In the genomic region with DNA sequence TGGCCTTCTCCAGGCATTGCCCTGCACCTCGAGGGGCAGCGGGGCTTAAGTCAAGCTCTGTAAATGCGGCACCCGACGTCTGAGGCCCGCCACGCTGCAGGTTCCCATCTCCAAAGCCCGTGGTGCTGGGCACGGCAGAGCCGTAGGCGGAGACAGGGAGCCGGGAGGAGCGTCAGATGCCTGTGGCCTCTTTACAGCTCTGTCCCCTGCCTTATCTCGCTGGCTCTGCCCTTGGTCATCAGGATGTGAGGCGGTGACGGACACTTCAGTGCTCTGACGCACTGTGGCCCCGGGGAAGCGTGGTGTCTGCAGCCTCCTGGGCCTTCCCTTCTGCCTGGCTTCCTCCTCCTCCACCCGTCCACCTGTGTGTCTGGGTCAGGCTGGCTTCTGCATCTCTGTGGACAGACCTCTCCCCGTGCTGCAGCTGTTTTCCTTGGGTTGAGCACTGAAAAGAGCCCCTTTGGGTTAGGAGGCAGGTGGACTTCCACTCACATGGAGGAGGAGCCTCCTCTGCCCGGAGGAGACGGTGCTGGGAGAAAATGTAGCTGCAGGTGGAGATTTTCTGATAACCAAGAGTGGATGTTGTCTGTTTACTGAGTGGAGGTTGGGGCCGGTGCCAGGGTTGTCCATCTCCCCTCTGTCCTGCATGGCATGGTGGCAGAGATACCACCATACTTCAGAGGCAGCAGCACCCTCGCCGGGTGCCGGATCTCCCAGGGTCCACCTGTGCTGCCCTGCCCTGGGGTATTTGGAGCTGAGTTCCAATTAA, we compare ENCODE assay signal across 16 cellular contexts. TPM values are rescaled to one million over a fixed set of nuclear protein-coding genes. Genes with fewer than 3 reads are reported as not detected.
A peak's percentile ranks its signal among the peaks of the same experiment; 100 is the strongest.
DNase-seq lines count a peak whose midpoint lies in the region; ATAC-seq and TF ChIP-seq lines count a peak whose summit lies in the region.
"Had no signal": no experiment of that assay in that cellular context is flagged by ENCODE, and none has a peak within 500 bp of the region (broad histone marks: within the 10 kb centered on the region; RNA-seq: fewer than 3 reads in every experiment).

No MANE protein-coding gene starts in this region.

- H3K27ac ChIP-seq in adrenal gland: peak overlapping the region in 3 of 5 donors; percentile 17 to 81 (median 68)
- H3K27ac ChIP-seq in substantia nigra (ENCODE audit: low read depth, low read length, poor library complexity, severe bottlenecking): peak overlapping the region; percentile 58
- H3K27ac ChIP-seq in prostate gland: no peak overlapping the region
- H3K27ac ChIP-seq: neural progenitor cell, thoracic aorta had no signal

- TF ChIP-seq POLR2A in adrenal gland (IDR thresholded peaks at IDR 0.05): peak; percentile 51 to 88
- TF ChIP-seq POLR2A in prostate gland (IDR thresholded peaks at IDR 0.05): no peak

- no peak overlapping the region for H3K4me3 ChIP-seq in adrenal gland
- no peak overlapping the region for H3K4me3 ChIP-seq in prostate gland
- H3K4me3 ChIP-seq: neural progenitor cell, thoracic aorta had no signal

- DNase-seq in M059J (ENCODE audit: low read depth) (peak; percentile 3), adrenal gland (peak in 6 of 7 donors; percentile 30 to 93 (median 56)), left colon (peak; percentile 63 to 69), substantia nigra (lab: John Stamatoyannopoulos, UW) (peak in 1 of 49 donors; percentile 57), prostate gland (ENCODE audit: low spot score) (no peak), HPDE6-E6E7 (ENCODE audit: extremely low spot score) (no peak)
- DNase-seq in activated CD4-positive, alpha-beta T cell treated with anti-CD3 and anti-CD28 coated beads, Interleukin-2, amount 50 U/mL, for 48 hours: no peak
- DNase-seq: activated CD4-positive, alpha-beta T cell treated with anti-CD3 and anti-CD28 coated beads for 48 hours; activated naive CD4-positive, alpha-beta T cell treated with anti-CD3 and anti-CD28 coated beads, Interleukin-2, amount 50 U/mL, for 16 hours; C1 segment of cervical spinal cord; effector memory CD8-positive, alpha-beta T cell; MV-4-11; retina; SIG-M5 had no signal

- peak; percentile 73 for ATAC-seq in left colon
- ATAC-seq: effector memory CD8-positive, alpha-beta T cell had no signal

- WGBS in adrenal gland, 4 donors: 56 to 60% (median 57%) methylated on average over 10 to 27 of the region's 27 CpGs
- 79% methylated on average over 27 of the region's 27 CpGs for WGBS in prostate gland

- intact Hi-C loops in adrenal gland (cut with DNase I): no loop called here
- intact Hi-C loops in left colon (cut with DNase I, micrococcal nuclease): no loop called here
- intact Hi-C loops in prostate gland (cut with DNase I): no loop called here

- H3K4me1 ChIP-seq in adrenal gland (replicated peaks in 1 of 2) (no peaks in the 10 kb centered on the region), prostate gland (replicated peaks) (peaks cover 2% of the 10 kb centered on the region)

- H3K9me3 ChIP-seq in adrenal gland (replicated peaks in 1 of 3) (no peaks in the 10 kb centered on the region), prostate gland (no peaks in the 10 kb centered on the region)
- H3K9me3 ChIP-seq: thoracic aorta had no signal

- H3K36me3 ChIP-seq in adrenal gland (replicated peaks in 1 of 2) (no peaks in the 10 kb centered on the region), prostate gland (no peaks in the 10 kb centered on the region)
- H3K36me3 ChIP-seq: neural progenitor cell, thoracic aorta had no signal

- TF ChIP-seq CTCF in adrenal gland (IDR thresholded peaks at IDR 0.05): no peak
- TF ChIP-seq CTCF in prostate gland (IDR thresholded peaks at IDR 0.05): no peak

- no peaks in the 10 kb centered on the region for H3K27me3 ChIP-seq in adrenal gland
- no peaks in the 10 kb centered on the region for H3K27me3 ChIP-seq in prostate gland (replicated peaks; ENCODE audit: insufficient read depth)
- H3K27me3 ChIP-seq: neural progenitor cell had no signal

RNA-seq across cellular contexts. Expression of a gene that starts 14.6 kb away (rescaled TPM):
- not detected in 2 replicates for total RNA-seq in M059J (2014; rRNA removed; shearing (Covaris generic))
- total RNA-seq in adrenal gland (10 to 100 TPM in 6 of 8 donors, 1 to 10 TPM in 2; 8.1 to 24.9 (median 15.3) TPM), left colon (100 to 1,000 TPM in 1 of 2 donors, 10 to 100 TPM in 1; 86.9 to 101 TPM), prostate gland (10 to 100 TPM; 47.6 to 64.7 TPM)
- polyA plus RNA-seq in adrenal gland: 10 to 100 TPM in 2 of 3 donors, 1 to 10 TPM in 1; 7.6 to 49.0 (median 30.3) TPM

Comparison
In these comparisons a context has a peak if more than half of its experiments do, and no peak if none do; other contexts are left out.
1. DNase-seq: peak in M059J (single experiment), adrenal gland (6 of 7) and left colon (2 of 2); none in prostate gland (single experiment), activated CD4-positive, alpha-beta T cell treated with anti-CD3 and anti-CD28 coated beads, Interleukin-2, amount 50 U/mL, for 48 hours (0 of 2) and HPDE6-E6E7 (single experiment).
2. H3K27ac ChIP-seq: peak in adrenal gland (3 of 5) and substantia nigra (single experiment); none in prostate gland (0 of 2).